11 cellular contexts compared by ENCODE assay signal in genomic region chr6:94636780-94637385, GRCh38.
A peak's percentile ranks its signal among the peaks of the same experiment; 100 is the strongest.
DNase-seq lines count a peak whose midpoint lies in the region; ATAC-seq and TF ChIP-seq lines count a peak whose summit lies in the region.
"Had no signal": no experiment of that assay in that cellular context is flagged by ENCODE, and none has a peak within 500 bp of the region (broad histone marks: within the 10 kb centered on the region; RNA-seq: fewer than 3 reads in every experiment).

No MANE protein-coding gene starts in this region.

- DNase-seq in NCI-H2107 treated with DMSO at 0.1 percent for 48 hours (lab: John Stamatoyannopoulos, UW; ENCODE audit: unreplicated experiment) (peak; percentile 5), NCI-H2107 (lab: John Stamatoyannopoulos, UW) (no peak), OCI-M2 (lab: John Stamatoyannopoulos, UW; ENCODE audit: unreplicated experiment) (peak; percentile 72), fibroblast of lung (ENCODE audit: low read depth in 2 of 2) (peak; percentile 1 to 30), DMS153 (lab: John Stamatoyannopoulos, UW) (no peak)
- DNase-seq in activated naive CD4-positive, alpha-beta T cell (lab: John Stamatoyannopoulos, UW): no peak
- DNase-seq: left ventricle myocardium superior, NCI-H1436 had no signal

- H3K9ac ChIP-seq in fibroblast of lung (ENCODE audit: insufficient read depth, low read length): no peak overlapping the region

- TF ChIP-seq CTCF in fibroblast of lung (conservative IDR thresholded peaks at IDR 0.05 in 1 of 2, IDR thresholded peaks at IDR 0.05 in 1 of 2; ENCODE audit: low read depth in 1 of 2, low read length in 2 of 2): no peak

- no peak overlapping the region for H2AFZ ChIP-seq in fibroblast of lung (ENCODE audit: low read length)

- no peak overlapping the region for H3K27ac ChIP-seq in fibroblast of lung (ENCODE audit: insufficient read depth, low read length)
- H3K27ac ChIP-seq: tibial nerve had no signal

- no peaks in the 10 kb centered on the region for H3K4me1 ChIP-seq in fibroblast of lung (ENCODE audit: control insufficient read depth, extremely low read depth, insufficient read depth, low read length)
- H3K4me1 ChIP-seq: tibial nerve had no signal

- H3K27me3 ChIP-seq in fibroblast of lung (ENCODE audit: control insufficient read depth, insufficient read depth, low read length): no peaks in the 10 kb centered on the region
- H3K27me3 ChIP-seq: tibial nerve had no signal

- no peaks in the 10 kb centered on the region for H4K20me1 ChIP-seq in fibroblast of lung (ENCODE audit: control insufficient read depth, extremely low read depth, insufficient read depth, low read length)

- no peak overlapping the region for H3K4me3 ChIP-seq in fibroblast of lung (replicated peaks in 1 of 4; ENCODE audit: control extremely low read depth in 1 of 4, insufficient read depth in 1 of 4, low read depth in 3 of 4, low read length in 4 of 4)
- H3K4me3 ChIP-seq: tibial nerve had no signal

- ATAC-seq in GM21717 (IDR thresholded peaks at IDR 0.05; ENCODE audit: unreplicated experiment) (no peak), GM18498 (IDR thresholded peaks at IDR 0.05; ENCODE audit: unreplicated experiment) (no peak)
- ATAC-seq: left ventricle myocardium superior had no signal

- H3K9me3 ChIP-seq in fibroblast of lung (ENCODE audit: control insufficient read depth, insufficient read depth, low read depth, low read length): no peaks in the 10 kb centered on the region
- H3K9me3 ChIP-seq: tibial nerve had no signal

- no peak overlapping the region for H3K4me2 ChIP-seq in fibroblast of lung (ENCODE audit: extremely low read depth, insufficient read depth, low read length)

- no peaks in the 10 kb centered on the region for H3K36me3 ChIP-seq in fibroblast of lung (ENCODE audit: control insufficient read depth, insufficient read depth, low read length)
- H3K36me3 ChIP-seq: tibial nerve had no signal

- H3K79me2 ChIP-seq in fibroblast of lung (ENCODE audit: control insufficient read depth, insufficient read depth, low read length): no peaks in the 10 kb centered on the region

Comparison
In these comparisons a context has a peak if more than half of its experiments do, and no peak if none do; other contexts are left out.
1. DNase-seq: peak in NCI-H2107 treated with DMSO at 0.1 percent for 48 hours (single experiment), OCI-M2 (single experiment) and fibroblast of lung (2 of 2); none in NCI-H2107 (single experiment), activated naive CD4-positive, alpha-beta T cell (0 of 4) and DMS153 (single experiment).